In the genomic region with DNA sequence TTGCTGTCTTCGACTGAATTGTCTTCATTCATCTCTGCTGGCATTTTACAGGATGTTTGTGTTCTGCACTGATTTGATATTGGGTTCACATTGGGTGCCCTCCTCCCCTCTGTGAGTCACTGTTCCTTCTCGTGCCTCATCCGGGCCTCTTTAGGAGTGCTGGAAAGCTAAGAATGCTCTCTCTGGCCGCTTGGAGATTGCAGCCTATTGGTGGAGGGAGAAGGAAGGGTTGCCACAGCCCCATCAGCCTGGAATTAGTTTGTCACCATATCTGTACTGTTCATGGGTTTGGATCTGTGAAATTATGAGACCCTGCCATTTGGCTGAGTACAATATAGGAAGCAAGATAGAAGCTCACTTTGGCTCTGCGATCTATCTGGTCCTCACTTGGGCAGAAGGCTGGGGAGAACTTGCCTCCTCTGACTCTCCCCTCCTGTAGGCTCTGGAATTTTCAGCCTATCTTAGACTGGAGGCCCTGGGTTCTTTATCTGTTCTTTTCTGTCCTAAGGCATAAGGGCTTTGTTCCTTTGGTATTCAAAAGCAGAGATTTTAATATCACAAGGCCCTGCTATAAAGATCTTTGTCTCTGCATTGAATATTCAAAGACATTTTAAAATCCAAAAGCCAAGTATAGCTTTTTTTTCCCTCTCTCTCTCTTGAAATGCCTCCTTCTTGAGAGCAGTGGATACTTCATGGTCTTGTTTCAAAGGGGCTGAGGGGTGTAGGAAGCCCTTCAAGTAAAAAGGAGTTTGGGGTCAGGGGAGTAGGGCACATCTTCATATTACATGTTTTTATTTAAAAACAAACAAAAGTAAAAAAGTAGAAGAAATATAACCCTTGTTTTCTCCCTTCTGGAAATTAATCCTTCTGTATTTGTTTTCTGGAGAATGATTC, we compare ENCODE assay signal across 22 cellular contexts.
A peak's percentile ranks its signal among the peaks of the same experiment; 100 is the strongest.
DNase-seq lines count a peak whose midpoint lies in the region; TF ChIP-seq lines count a peak whose summit lies in the region.
"Had no signal": no experiment of that assay in that cellular context is flagged by ENCODE, and none has a peak within 500 bp of the region (broad histone marks: within the 10 kb centered on the region; RNA-seq: fewer than 3 reads in every experiment).

No MANE protein-coding gene starts in this region.

- no peaks in the 10 kb centered on the region for H3K9me3 ChIP-seq in HUES48 (ENCODE audit: control insufficient read depth, insufficient read depth, low read length)
- H3K9me3 ChIP-seq: BLaER1, right lobe of liver, upper lobe of left lung had no signal

- peaks cover 19% of the 10 kb centered on the region for H3K4me1 ChIP-seq in HUES48 (ENCODE audit: control insufficient read depth, insufficient read depth, low read length)
- H3K4me1 ChIP-seq: BLaER1, right lobe of liver, upper lobe of left lung had no signal

- TF ChIP-seq CTCF in fibroblast of pulmonary artery (IDR thresholded peaks at IDR 0.05; ENCODE audit: low read length, missing control alignments) = no peak

- no peak overlapping the region for H3K9ac ChIP-seq in HUES48 (ENCODE audit: low read depth, low read length)
- H3K9ac ChIP-seq: BLaER1 had no signal

- H3K36me3 ChIP-seq in HUES48 (ENCODE audit: control insufficient read depth, insufficient read depth, low read length) = no peaks in the 10 kb centered on the region
- H3K36me3 ChIP-seq: BLaER1, right lobe of liver, upper lobe of left lung had no signal

- H3K4me3 ChIP-seq in HUES48 (ENCODE audit: low read depth, low read length) (no peak overlapping the region), fibroblast of pulmonary artery (replicated peaks; ENCODE audit: low read depth, low read length) (no peak overlapping the region)
- H3K4me3 ChIP-seq: BLaER1, right lobe of liver, upper lobe of left lung had no signal

- no peaks in the 10 kb centered on the region for H3K27me3 ChIP-seq in HUES48 (ENCODE audit: control insufficient read depth, insufficient read depth, low read length)
- H3K27me3 ChIP-seq: BLaER1, right lobe of liver, upper lobe of left lung had no signal

- peak overlapping the region; percentile 52 for H3K27ac ChIP-seq in HUES48 (ENCODE audit: low read depth, low read length)
- H3K27ac ChIP-seq: BLaER1, right lobe of liver, upper lobe of left lung had no signal

- DNase-seq in EL (peak; percentile 6), fibroblast of pulmonary artery (ENCODE audit: low read depth) (peak; percentile 1), left kidney (ENCODE audit: low read depth, low spot score) (peak; percentile 5), SHP77 treated with DMSO at 0.1 percent for 48 hours (lab: John Stamatoyannopoulos, UW) (no peak), GM19240 (ENCODE audit: insufficient read length, low spot score) (no peak)
- DNase-seq in stimulated activated CD4-positive, alpha-beta T cell treated with anti-CD3 and anti-CD28 coated beads, Interleukin-4, amount 100 ng/mL, for 1 hour = no peak
- DNase-seq in stimulated activated CD4-positive, alpha-beta T cell treated with anti-CD3 and anti-CD28 coated beads, Interleukin-4, amount 100 ng/mL, for 24 hours = no peak
- DNase-seq: activated CD4-positive, alpha-beta T cell treated with anti-CD3 and anti-CD28 coated beads for 48 hours; aorta; COR-L47; mesenchymal stem cell; naive B cell; NCI-H1048; NCI-H187 treated with DMSO at 0.1 percent for 48 hours; NCI-H748 treated with DMSO at 0.1 percent for 48 hours; right lobe of liver; SHP77; stimulated activated CD4-positive, alpha-beta T cell treated with anti-CD3 and anti-CD28 coated beads, Interleukin-15, amount 100 ng/mL, for 24 hours; T-cell had no signal

Comparison
In these comparisons a context has a peak if more than half of its experiments do, and no peak if none do; other contexts are left out.
1. DNase-seq: peak in EL (single experiment), fibroblast of pulmonary artery (single experiment) and left kidney (single experiment); none in stimulated activated CD4-positive, alpha-beta T cell treated with anti-CD3 and anti-CD28 coated beads, Interleukin-4, amount 100 ng/mL, for 1 hour (single experiment), SHP77 treated with DMSO at 0.1 percent for 48 hours (single experiment), stimulated activated CD4-positive, alpha-beta T cell treated with anti-CD3 and anti-CD28 coated beads, Interleukin-4, amount 100 ng/mL, for 24 hours (single experiment) and GM19240 (single experiment).